20 cellular contexts compared by ENCODE assay signal in the genomic region with DNA sequence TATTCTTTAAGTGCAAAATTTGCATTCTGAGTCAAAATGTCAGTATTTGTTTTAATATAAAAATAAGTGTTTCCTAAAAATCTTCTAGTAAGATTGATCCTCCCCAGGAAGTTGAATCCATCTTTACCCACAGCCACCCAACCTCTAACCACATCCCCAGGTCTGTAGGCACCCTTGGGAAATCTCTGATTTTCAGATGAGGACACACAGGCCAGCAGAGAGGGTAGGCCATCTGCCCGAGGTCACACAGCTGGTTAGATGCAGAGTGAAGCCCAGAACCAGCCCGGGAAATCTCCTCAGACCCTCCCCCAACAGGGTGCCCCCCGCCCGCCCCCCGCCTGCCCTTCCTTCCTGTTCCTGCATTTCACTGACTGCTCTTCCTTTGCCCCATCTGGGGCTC.
DNase-seq lines count a peak whose midpoint lies in the region; ATAC-seq and TF ChIP-seq lines count a peak whose summit lies in the region.
"Had no signal": no experiment of that assay in that cellular context is flagged by ENCODE, and none has a peak within 500 bp of the region (broad histone marks: within the 10 kb centered on the region; RNA-seq: fewer than 3 reads in every experiment).

No MANE protein-coding gene starts in this region.

- H3K4me1 Mint-ChIP-seq in activated CD8-positive, alpha-beta T cell treated with anti-CD3 and anti-CD28 coated beads, Interleukin-2, amount 10 ng/mL, durations not matched to agents 7 days and 5 days (ENCODE audit: low read depth) = peaks cover 20% of the 10 kb centered on the region
- H3K4me1 Mint-ChIP-seq in activated CD8-positive, alpha-beta T cell treated with anti-CD3 and anti-CD28 coated beads for 36 hours (ENCODE audit: low read depth) = peaks cover 16% of the 10 kb centered on the region
- no peaks in the 10 kb centered on the region for H3K4me1 Mint-ChIP-seq in endothelial cell (ENCODE audit: unreplicated experiment)
- H3K4me1 Mint-ChIP-seq in immature natural killer cell = peaks cover 0 to 10% of the 10 kb centered on the region in 2 donors

- H4K20me1 ChIP-seq in Loucy (ENCODE audit: insufficient read depth, low read length, poor library complexity, severe bottlenecking) = no peaks in the 10 kb centered on the region
- H4K20me1 ChIP-seq in osteoblast (ENCODE audit: insufficient read depth, low read length) = no peaks in the 10 kb centered on the region

- TF ChIP-seq CTCF in activated CD8-positive, alpha-beta T cell treated with anti-CD3 and anti-CD28 coated beads for 36 hours (IDR thresholded peaks at IDR 0.05) = no peak
- no peak for TF ChIP-seq CTCF in Loucy (conservative IDR thresholded peaks at IDR 0.05; ENCODE audit: low read length)
- TF ChIP-seq CTCF in endothelial cell (IDR thresholded peaks at IDR 0.05; ENCODE audit: unreplicated experiment) = no peak
- no peak for TF ChIP-seq CTCF in osteoblast (IDR thresholded peaks at IDR 0.05; ENCODE audit: extremely low read depth, low read depth, low read length)

- no peaks in the 10 kb centered on the region for H3K9me2 ChIP-seq in Loucy (replicated peaks; ENCODE audit: low read depth, low read length)

- intact Hi-C loops in activated CD8-positive, alpha-beta T cell treated with anti-CD3 and anti-CD28 coated beads for 36 hours (cut with micrococcal nuclease) = loop anchor here (5.0 kb wide), 1 partner anchor 496 kb away; the partner anchor contains the start of gene GATB

- H3K27ac Mint-ChIP-seq in activated CD8-positive, alpha-beta T cell treated with anti-CD3 and anti-CD28 coated beads, Interleukin-2, amount 10 ng/mL, durations not matched to agents 7 days and 5 days = peak overlapping the region; percentile 51
- no peak overlapping the region for H3K27ac Mint-ChIP-seq in activated CD8-positive, alpha-beta T cell treated with anti-CD3 and anti-CD28 coated beads for 36 hours
- H3K27ac Mint-ChIP-seq in endothelial cell (ENCODE audit: unreplicated experiment) = peak overlapping the region; percentile 44
- no peak overlapping the region for H3K27ac Mint-ChIP-seq in immature natural killer cell
- H3K27ac Mint-ChIP-seq: stimulated activated naive B cell treated with anti-CD40 and anti-IgM and Interleukin-4, amounts not matched to agents 10 μg/mL and 1 μg/mL and 100 μg/mL, for 72 hours had no signal

- H3K4me1 ChIP-seq in Loucy (ENCODE audit: insufficient read depth, low read length, poor library complexity, severe bottlenecking) (peaks cover 35% of the 10 kb centered on the region), osteoblast (ENCODE audit: insufficient read depth, low read length) (peaks cover 23% of the 10 kb centered on the region)
- H3K4me1 ChIP-seq: ascending aorta had no signal

- H3K27me3 ChIP-seq in Loucy (ENCODE audit: insufficient read depth, low read length, poor library complexity, severe bottlenecking) = no peaks in the 10 kb centered on the region
- no peaks in the 10 kb centered on the region for H3K27me3 ChIP-seq in osteoblast (ENCODE audit: insufficient read depth, low read length)
- H3K27me3 ChIP-seq: ascending aorta, tibial nerve had no signal

- peaks cover 4% of the 10 kb centered on the region for H3K9me3 Mint-ChIP-seq in activated CD8-positive, alpha-beta T cell treated with anti-CD3 and anti-CD28 coated beads, Interleukin-2, amount 10 ng/mL, durations not matched to agents 7 days and 5 days (ENCODE audit: insufficient read depth)
- H3K9me3 Mint-ChIP-seq in activated CD8-positive, alpha-beta T cell treated with anti-CD3 and anti-CD28 coated beads for 36 hours = peaks cover 2% of the 10 kb centered on the region
- H3K9me3 Mint-ChIP-seq in endothelial cell (ENCODE audit: unreplicated experiment) = no peaks in the 10 kb centered on the region
- H3K9me3 Mint-ChIP-seq in immature natural killer cell = peaks cover 0 to 6% (median 0%) of the 10 kb centered on the region in 6 donors

- H3K9ac ChIP-seq in Loucy (ENCODE audit: low read depth, low read length, poor library complexity, severe bottlenecking) = no peak overlapping the region

- CTCF ChIA-PET in activated CD8-positive, alpha-beta T cell treated with anti-CD3 and anti-CD28 coated beads, Interleukin-2, amount 10 ng/mL, durations not matched to agents 7 days and 5 days (lab: Charles Lee) = no interaction called here
- CTCF ChIA-PET in activated CD8-positive, alpha-beta T cell treated with anti-CD3 and anti-CD28 coated beads for 36 hours (lab: Charles Lee) = no interaction called here

- no peak for ATAC-seq in activated CD8-positive, alpha-beta T cell treated with anti-CD3 and anti-CD28 coated beads, Interleukin-2, amount 10 ng/mL, durations not matched to agents 7 days and 5 days
- no peak for ATAC-seq in activated CD8-positive, alpha-beta T cell treated with anti-CD3 and anti-CD28 coated beads for 36 hours
- ATAC-seq: stimulated activated naive B cell treated with anti-CD40 and anti-IgM and Interleukin-4, amounts not matched to agents 10 μg/mL and 1 μg/mL and 100 μg/mL, for 72 hours had no signal

- POLR2A ChIA-PET in activated CD8-positive, alpha-beta T cell treated with anti-CD3 and anti-CD28 coated beads, Interleukin-2, amount 10 ng/mL, durations not matched to agents 7 days and 5 days (lab: Charles Lee) = no interaction called here
- POLR2A ChIA-PET in activated CD8-positive, alpha-beta T cell treated with anti-CD3 and anti-CD28 coated beads for 36 hours (lab: Charles Lee) = no interaction called here

- in situ Hi-C loops in KBM-7 (cut with MboI; ENCODE audit: low pct_unique_long_range_greater_than_20kb, low sequenced_read_pairs) = no loop called here

- H2AFZ ChIP-seq in Loucy (ENCODE audit: low read length) (no peak overlapping the region), osteoblast (ENCODE audit: low read length) (peak overlapping the region; percentile 88)

- H3K4me3 ChIP-seq in Loucy (ENCODE audit: low read length, poor library complexity, severe bottlenecking) = no peak overlapping the region
- H3K4me3 ChIP-seq in osteoblast (ENCODE audit: insufficient read depth, low read length) = no peak overlapping the region
- H3K4me3 ChIP-seq: ascending aorta, HAP-1, tibial nerve had no signal

- H3K79me2 ChIP-seq in Loucy (ENCODE audit: insufficient read depth, low read length) = no peaks in the 10 kb centered on the region
- H3K79me2 ChIP-seq in osteoblast (ENCODE audit: insufficient read depth, low read length) = no peaks in the 10 kb centered on the region

- H3K27me3 Mint-ChIP-seq in activated CD8-positive, alpha-beta T cell treated with anti-CD3 and anti-CD28 coated beads, Interleukin-2, amount 10 ng/mL, durations not matched to agents 7 days and 5 days (ENCODE audit: low read depth) = peaks cover 2% of the 10 kb centered on the region
- no peaks in the 10 kb centered on the region for H3K27me3 Mint-ChIP-seq in activated CD8-positive, alpha-beta T cell treated with anti-CD3 and anti-CD28 coated beads for 36 hours
- H3K27me3 Mint-ChIP-seq in endothelial cell (ENCODE audit: unreplicated experiment) = peaks cover 2% of the 10 kb centered on the region
- H3K27me3 Mint-ChIP-seq in immature natural killer cell (ENCODE audit: low read depth in 3 of 3) = peaks cover 0 to 4% (median 2%) of the 10 kb centered on the region in 3 donors

- no peak overlapping the region for H3K4me3 Mint-ChIP-seq in activated CD8-positive, alpha-beta T cell treated with anti-CD3 and anti-CD28 coated beads, Interleukin-2, amount 10 ng/mL, durations not matched to agents 7 days and 5 days
- no peak overlapping the region for H3K4me3 Mint-ChIP-seq in activated CD8-positive, alpha-beta T cell treated with anti-CD3 and anti-CD28 coated beads for 36 hours
- H3K4me3 Mint-ChIP-seq in endothelial cell (ENCODE audit: unreplicated experiment) (no peak overlapping the region), immature natural killer cell (no peak overlapping the region)
- H3K4me3 Mint-ChIP-seq: CD4-positive, CD25-positive, alpha-beta regulatory T cell; stimulated activated naive B cell treated with anti-CD40 and anti-IgM and Interleukin-4, amounts not matched to agents 10 μg/mL and 1 μg/mL and 100 μg/mL, for 72 hours had no signal

- H3K27ac ChIP-seq in osteoblast (ENCODE audit: low read depth, low read length) = peak overlapping the region; percentile 83
- H3K27ac ChIP-seq: ascending aorta, tibial nerve had no signal

- H3F3A ChIP-seq in Loucy (ENCODE audit: low read depth) = no peaks in the 10 kb centered on the region

- no peak for DNase-seq in activated CD8-positive, alpha-beta T cell treated with anti-CD3 and anti-CD28 coated beads, Interleukin-2, amount 10 ng/mL, durations not matched to agents 7 days and 5 days
- DNase-seq in activated CD8-positive, alpha-beta T cell treated with anti-CD3 and anti-CD28 coated beads for 36 hours = no peak
- no peak for DNase-seq in endothelial cell (ENCODE audit: low spot score)
- no peak for DNase-seq in osteoblast (ENCODE audit: insufficient read length, low spot score, missing footprints)
- DNase-seq in KBM-7 = no peak
- DNase-seq in globus pallidus (ENCODE audit: low spot score) = no peak
- no peak for DNase-seq in immature natural killer cell
- DNase-seq: activated effector memory CD4-positive, alpha-beta T cell treated with Interleukin-2 at 50 U/mL for 16 hours; CD4-positive, CD25-positive, alpha-beta regulatory T cell; cortex of kidney; glutamatergic neuron; NCI-H1694 treated with DMSO at 0.1 percent for 48 hours; NCI-H446; SIG-M5; stimulated activated CD4-positive, alpha-beta T cell treated with anti-CD3 and anti-CD28 coated beads, Interleukin-15, amount 100 ng/mL, for 24 hours; stimulated activated naive B cell treated with anti-CD40 and anti-IgM and Interleukin-4, amounts not matched to agents 10 μg/mL and 1 μg/mL and 100 μg/mL, for 72 hours had no signal

- H3K36me3 ChIP-seq in Loucy (ENCODE audit: insufficient read depth, low read length) = no peaks in the 10 kb centered on the region
- no peaks in the 10 kb centered on the region for H3K36me3 ChIP-seq in osteoblast (ENCODE audit: insufficient read depth, low read length)
- H3K36me3 ChIP-seq: ascending aorta, HAP-1, tibial nerve had no signal

- H3K36me3 Mint-ChIP-seq in activated CD8-positive, alpha-beta T cell treated with anti-CD3 and anti-CD28 coated beads, Interleukin-2, amount 10 ng/mL, durations not matched to agents 7 days and 5 days (ENCODE audit: low read depth) = peaks cover 4% of the 10 kb centered on the region
- no peaks in the 10 kb centered on the region for H3K36me3 Mint-ChIP-seq in activated CD8-positive, alpha-beta T cell treated with anti-CD3 and anti-CD28 coated beads for 36 hours (ENCODE audit: low read depth)
- peaks cover 6% of the 10 kb centered on the region for H3K36me3 Mint-ChIP-seq in endothelial cell (ENCODE audit: low read depth, unreplicated experiment)
- H3K36me3 Mint-ChIP-seq in immature natural killer cell = no peaks in the 10 kb centered on the region

- H3K4me2 ChIP-seq in Loucy (ENCODE audit: low read depth, low read length, poor library complexity, severe bottlenecking) = peak overlapping the region; percentile 39
- no peak overlapping the region for H3K4me2 ChIP-seq in osteoblast (ENCODE audit: insufficient read depth, low read length)

- H3K9me3 ChIP-seq in Loucy (ENCODE audit: insufficient read depth, low read depth, low read length) = 0 out of 2 replicates have a peak, but pooled peaks cover 6% of the 10 kb centered on the region
- H3K9me3 ChIP-seq in osteoblast (ENCODE audit: low read depth, low read length) = no peaks in the 10 kb centered on the region
- H3K9me3 ChIP-seq: HAP-1 had no signal

Comparison
In these comparisons a context has a peak if more than half of its experiments do, and no peak if none do; other contexts are left out.
1. H3K27ac Mint-ChIP-seq: peak in activated CD8-positive, alpha-beta T cell treated with anti-CD3 and anti-CD28 coated beads, Interleukin-2, amount 10 ng/mL, durations not matched to agents 7 days and 5 days (single experiment) and endothelial cell (single experiment); none in activated CD8-positive, alpha-beta T cell treated with anti-CD3 and anti-CD28 coated beads for 36 hours (single experiment) and immature natural killer cell (0 of 6).